In the genomic region with DNA sequence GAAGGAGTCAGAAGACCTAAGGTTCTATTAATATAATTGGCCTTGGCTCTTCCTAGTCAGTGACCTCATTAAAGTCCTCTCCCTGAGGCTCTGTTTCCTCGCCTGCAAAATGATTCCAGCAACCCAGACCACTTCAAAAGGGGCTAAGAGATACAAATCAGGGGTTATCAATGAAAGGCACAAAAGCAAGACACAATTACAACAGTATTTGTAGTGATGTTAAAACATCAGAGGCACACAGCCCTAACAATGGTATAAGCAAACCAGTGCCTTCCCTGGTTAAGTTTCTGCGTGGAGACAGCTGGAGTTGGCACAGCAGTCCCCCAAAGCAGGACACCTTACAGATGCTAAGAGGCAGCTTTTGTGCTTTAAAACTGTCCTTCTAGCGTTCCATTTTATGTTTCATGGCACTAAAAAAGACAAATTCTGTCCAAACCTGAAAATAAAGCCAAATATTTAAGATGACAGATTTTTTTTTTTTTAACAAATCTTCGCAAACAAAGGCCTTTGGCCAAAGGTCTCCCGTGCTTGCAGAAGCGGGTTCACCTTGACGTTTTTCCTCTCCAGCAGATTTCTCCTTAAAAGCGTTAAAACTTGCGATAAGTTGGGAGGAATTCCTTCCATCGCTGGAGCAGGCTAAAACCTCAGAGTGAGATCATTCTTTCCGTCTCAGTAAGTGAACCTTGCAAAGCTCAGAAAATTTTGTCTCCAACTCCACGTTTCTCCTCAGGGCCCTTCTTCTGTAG, we compare ENCODE assay signal across 8 cellular contexts. TPM values are rescaled to one million over a fixed set of nuclear protein-coding genes. Genes with fewer than 3 reads are reported as not detected.
DNase-seq lines count a peak whose midpoint lies in the region; ATAC-seq and TF ChIP-seq lines count a peak whose summit lies in the region.

No MANE protein-coding gene starts in this region.

- H3K4me3 Mint-ChIP-seq in Calu3 (ENCODE audit: low read depth, unreplicated experiment), result peak overlapping the region; percentile 93

- H3K36me3 Mint-ChIP-seq in Calu3 (ENCODE audit: insufficient read depth, unreplicated experiment), result peaks cover 31% of the 10 kb centered on the region

- H3K27ac Mint-ChIP-seq in Calu3 (ENCODE audit: unreplicated experiment), result peak overlapping the region; percentile 94

- DNase-seq in Calu3 (no peak), HCT116 (ENCODE audit: low read depth, low spot score) (no peak), SK-N-MC (ENCODE audit: low read depth, low spot score) (peak; percentile 28), mucosa of descending colon (peak in 1 of 3 donors; percentile 21), vagina (ENCODE audit: extremely low spot score in 2 of 2) (no peak), mesenteric fat pad (ENCODE audit: low spot score) (no peak)

- H3K4me1 Mint-ChIP-seq in Calu3 (ENCODE audit: low read depth, unreplicated experiment), result peaks cover 9% of the 10 kb centered on the region

- peaks cover 54% of the 10 kb centered on the region for H3K79me2 ChIP-seq in HCT116 (ENCODE audit: insufficient read depth, low read length)

- TF ChIP-seq POLR2A in HCT116 (IDR thresholded peaks at IDR 0.05; ENCODE audit: borderline replicate concordance, extremely low read depth, insufficient read depth, insufficient read length) (no peak), vagina (IDR thresholded peaks at IDR 0.05) (no peak)

- H2AFZ ChIP-seq in HCT116 (ENCODE audit: low read depth, low read length, poor library complexity, severe bottlenecking), result no peak overlapping the region

- TF ChIP-seq RAD21 in HCT116 (IDR thresholded peaks at IDR 0.05; ENCODE audit: low read depth), result no peak

- H3K9me3 Mint-ChIP-seq in Calu3 (ENCODE audit: low read depth, unreplicated experiment), result peaks cover 2% of the 10 kb centered on the region

- POLR2A ChIA-PET in HCT116 (lab: Charles Lee), result no interaction called here

- no peaks in the 10 kb centered on the region for H4K20me1 ChIP-seq in HCT116 (ENCODE audit: insufficient read depth)

- H3K4me3 ChIP-seq in HCT116 (replicated peaks in 1 of 2; ENCODE audit: low read depth in 1 of 2, low read length in 2 of 2), result peak overlapping the region; percentile 77 to 81
- H3K4me3 ChIP-seq in SK-N-MC, result peak overlapping the region; percentile 95
- peak overlapping the region; percentile 87 for H3K4me3 ChIP-seq in endocrine pancreas (ENCODE audit: control insufficient read depth, insufficient read depth, low read length)
- H3K4me3 ChIP-seq in mucosa of descending colon, result peak overlapping the region; percentile 54
- H3K4me3 ChIP-seq in vagina, result peak overlapping the region; percentile 61 to 86

- TF ChIP-seq CTCF in Calu3 (IDR thresholded peaks at IDR 0.05; ENCODE audit: unreplicated experiment), result no peak
- no peak for TF ChIP-seq CTCF in HCT116 (IDR thresholded peaks at IDR 0.05 in 2 of 3, conservative IDR thresholded peaks at IDR 0.05 in 1 of 3; ENCODE audit: borderline replicate concordance in 1 of 3, insufficient read depth in 1 of 3, low read depth in 2 of 3, low read length in 2 of 3)
- no peak for TF ChIP-seq CTCF in mucosa of descending colon (IDR thresholded peaks at IDR 0.05)
- no peak for TF ChIP-seq CTCF in vagina (IDR thresholded peaks at IDR 0.05)

- intact Hi-C loops in Calu3 (cut with micrococcal nuclease; ENCODE audit: unreplicated experiment) (loop anchor here (5.0 to 10.0 kb wide), 3 partner anchors 60 to 238 kb away; no protein-coding TSS in a partner anchor), HCT116 (cut with micrococcal nuclease) (no loop called here), mucosa of descending colon (cut with DNase I, micrococcal nuclease) (loop anchor here in 1 of 2 donors (10.0 kb wide), 1 partner anchor 472 kb away; no protein-coding TSS in a partner anchor), vagina (cut with DNase I) (loop anchor here (2.0 kb wide), 1 partner anchor 186 kb away; the partner anchor contains the start of gene TCF12)

- no peaks in the 10 kb centered on the region for H3K9me2 ChIP-seq in HCT116 (ENCODE audit: insufficient read depth)

- H3K27ac ChIP-seq in HCT116 (ENCODE audit: low read depth, low read length) (peak overlapping the region; percentile 82), SK-N-MC (peak overlapping the region; percentile 87), vagina (peak overlapping the region; percentile 95)

- H3K27me3 ChIP-seq in HCT116 (ENCODE audit: insufficient read depth, low read length) (no peaks in the 10 kb centered on the region), endocrine pancreas (ENCODE audit: control insufficient read depth, insufficient read depth, low read length) (no peaks in the 10 kb centered on the region), vagina (no peaks in the 10 kb centered on the region)

- BruUV-seq in Calu3 (replicated peaks; lab: Mats Ljungman, UMichigan) (TSS peak; percentile 51), HCT116 (replicated peaks; lab: Mats Ljungman, UMichigan) (TSS peak; percentile 55)

- H3K4me1 ChIP-seq in HCT116 (ENCODE audit: control insufficient read depth in 1 of 2, insufficient read depth in 2 of 2, low read length in 2 of 2) (peaks cover 7 to 16% of the 10 kb centered on the region in 2 experiments), endocrine pancreas (ENCODE audit: control insufficient read depth, insufficient read depth, low read length) (peaks cover 36% of the 10 kb centered on the region), mucosa of descending colon (ENCODE audit: low read depth) (peaks cover 26% of the 10 kb centered on the region), vagina (peaks cover 70% of the 10 kb centered on the region)

- H3K9ac ChIP-seq in HCT116 (ENCODE audit: low read length) (peak overlapping the region; percentile 85), SK-N-MC (ENCODE audit: insufficient read length) (peak overlapping the region; percentile 97), endocrine pancreas (ENCODE audit: control insufficient read depth, insufficient read depth, low read length) (peak overlapping the region; percentile 82)

- no peaks in the 10 kb centered on the region for H3K27me3 Mint-ChIP-seq in Calu3 (ENCODE audit: unreplicated experiment)

- CTCF ChIA-PET in Calu3 (lab: Charles Lee), result no interaction called here
- CTCF ChIA-PET in HCT116 (lab: Charles Lee), result no interaction called here

- ATAC-seq in HCT116 (no peak; the same call in 1 of the 2 replicates), mucosa of descending colon (peak; percentile 4), GM18517 (IDR thresholded peaks at IDR 0.05; ENCODE audit: unreplicated experiment) (no peak)

- RAD21 ChIA-PET in HCT116 (lab: Charles Lee; ENCODE audit: low non-redundant PET in 1 of 2, low total read pairs in 2 of 2, uncharacterized antibody in 2 of 2, unreplicated experiment in 2 of 2), result no interaction called here

- no peaks in the 10 kb centered on the region for H3K36me3 ChIP-seq in HCT116 (ENCODE audit: control insufficient read depth in 1 of 2, insufficient read depth in 2 of 2, low read length in 2 of 2)
- peaks cover 28% of the 10 kb centered on the region for H3K36me3 ChIP-seq in SK-N-MC (ENCODE audit: insufficient read depth, low read length)
- no peaks in the 10 kb centered on the region for H3K36me3 ChIP-seq in endocrine pancreas (ENCODE audit: control insufficient read depth, insufficient read depth, low read length)
- no peaks in the 10 kb centered on the region for H3K36me3 ChIP-seq in mucosa of descending colon (ENCODE audit: low read depth)
- H3K36me3 ChIP-seq in vagina, result no peaks in the 10 kb centered on the region

- peak overlapping the region; percentile 78 for H3K4me2 ChIP-seq in HCT116 (ENCODE audit: low read length)

- H3K9me3 ChIP-seq in HCT116 (ENCODE audit: control insufficient read depth in 1 of 2, insufficient read depth in 1 of 2, low read depth in 1 of 2, low read length in 2 of 2) (no peaks in the 10 kb centered on the region), SK-N-MC (ENCODE audit: low read depth, low read length) (no peaks in the 10 kb centered on the region), endocrine pancreas (ENCODE audit: control insufficient read depth, low read length) (no peaks in the 10 kb centered on the region), mucosa of descending colon (no peaks in the 10 kb centered on the region), vagina (no peaks in the 10 kb centered on the region)

TF ChIP-seq in HCT116, 20 proteins besides CTCF, POLR2A, EP300 and RAD21:
- no peak for TF ChIP-seq JUND (IDR thresholded peaks at IDR 0.05)

RNA-seq across cellular contexts. Expression of gene ZNF280D, which starts 1.0 kb away (rescaled TPM):
- 36.0 and 40.3 TPM in 2 replicates for total RNA-seq in Calu3 (2022)
- total RNA-seq in HCT116 (2021; ENCODE audit: unreplicated experiment), result 25.3 TPM
- polyA plus RNA-seq in HCT116 (2012), result 5.3 and 6.7 TPM in 2 replicates
- total RNA-seq in mucosa of descending colon, result 10 to 100 TPM; 29.6 to 51.0 (median 39.8) TPM
- 57.9 TPM for total RNA-seq in vagina
- total RNA-seq in mesenteric fat pad, result 37.2 TPM
